ENCODE assay signal across 21 cellular contexts in genomic region chr20:35173576-35174192, GRCh38. TPM values are rescaled to one million over a fixed set of nuclear protein-coding genes. Genes with fewer than 3 reads are reported as not detected.
A peak's percentile ranks its signal among the peaks of the same experiment; 100 is the strongest.
DNase-seq lines count a peak whose midpoint lies in the region; ATAC-seq, FAIRE-seq and TF ChIP-seq lines count a peak whose summit lies in the region.
"Had no signal": no experiment of that assay in that cellular context is flagged by ENCODE, and none has a peak within 500 bp of the region (broad histone marks: within the 10 kb centered on the region; RNA-seq: fewer than 3 reads in every experiment).

No MANE protein-coding gene starts in this region.

- dilution Hi-C loops in endothelial cell of umbilical vein (cut with MboI; ENCODE audit: extremely low pct_ligation_motif_present, low sequenced_read_pairs) = no loop called here

- TF ChIP-seq POLR2A in endothelial cell of umbilical vein (IDR thresholded peaks at IDR 0.05; ENCODE audit: low read depth, low read length) = no peak
- TF ChIP-seq POLR2A in GM12891 (IDR thresholded peaks at IDR 0.05; ENCODE audit: low read depth, low read length) = no peak

- H3K9me3 ChIP-seq in ES-I3 (ENCODE audit: control insufficient read depth, insufficient read depth, low read length) (no peaks in the 10 kb centered on the region), endothelial cell of umbilical vein (replicated peaks; ENCODE audit: control insufficient read depth, insufficient read depth, low read length) (no peaks in the 10 kb centered on the region)
- H3K9me3 ChIP-seq: pancreas, upper lobe of left lung had no signal

- peak overlapping the region; percentile 91 for H3K4me2 ChIP-seq in endothelial cell of umbilical vein (ENCODE audit: insufficient read depth, low read length)

- H3K9ac ChIP-seq in ES-I3 (ENCODE audit: low read depth, low read length) = peak overlapping the region; percentile 5; the same call in 1 of the 2 replicates
- peak overlapping the region; percentile 62 for H3K9ac ChIP-seq in endothelial cell of umbilical vein (replicated peaks; ENCODE audit: extremely low read depth, insufficient read depth, low read length)

- DNase-seq in RWPE1 (ENCODE audit: low spot score) = no peak
- peak; percentile 57 for DNase-seq in endothelial cell of umbilical vein (ENCODE audit: low read depth, low spot score)
- DNase-seq in omental fat pad (ENCODE audit: low spot score) = no peak
- no peak for DNase-seq in GM12891 (ENCODE audit: insufficient read length, low spot score)
- DNase-seq in NCI-H510A (lab: John Stamatoyannopoulos, UW) = no peak
- DNase-seq: activated naive CD4-positive, alpha-beta T cell treated with anti-CD3 and anti-CD28 coated beads for 36 hours; activated T-cell treated with anti-CD3 and anti-CD28 coated beads, Interleukin-2, amount 50 U/mL, for 48 hours; anterior cingulate cortex; caudate nucleus; CD4-positive, alpha-beta memory T cell; dorsolateral prefrontal cortex; midbrain; NCI-H2171 treated with DMSO at 0.1 percent for 48 hours; NCI-H69; pancreas; SHP77; upper lobe of left lung had no signal

- peak overlapping the region; percentile 70 to 93 (median 80) for H3K4me3 ChIP-seq in endothelial cell of umbilical vein (replicated peaks in 1 of 3; ENCODE audit: insufficient read depth in 1 of 3, low read depth in 1 of 3, low read length in 3 of 3)

- POLR2A ChIA-PET in RWPE1 (lab: Yijun Ruan, JAX; ENCODE audit: low non-redundant PET) = no interaction called here
- POLR2A ChIA-PET in endothelial cell of umbilical vein (lab: Charles Lee) = interaction anchor here (0.7 to 1.0 kb wide), 2 partner anchors 26 to 33 kb away, joined by 3 to 7 read pairs; partner anchors contain the start of gene EDEM2

- no peaks in the 10 kb centered on the region for H4K20me1 ChIP-seq in endothelial cell of umbilical vein (replicated peaks; ENCODE audit: control insufficient read depth, extremely low read depth, insufficient read depth, low read length)

- peak overlapping the region; percentile 60 for H3K27ac ChIP-seq in RWPE1
- H3K27ac ChIP-seq in endothelial cell of umbilical vein (ENCODE audit: insufficient read depth, low read depth, low read length) = peak overlapping the region; percentile 31
- H3K27ac ChIP-seq: dorsolateral prefrontal cortex, pancreas, upper lobe of left lung had no signal

- no TSS peak for BruUV-seq in endothelial cell of umbilical vein (replicated peaks; lab: Mats Ljungman, UMichigan)

- H3K36me3 ChIP-seq in ES-I3 (ENCODE audit: insufficient read depth, low read length) = no peaks in the 10 kb centered on the region
- H3K36me3 ChIP-seq in endothelial cell of umbilical vein (ENCODE audit: control insufficient read depth in 2 of 2, extremely low read depth in 1 of 2, insufficient read depth in 2 of 2, low read length in 2 of 2) = peaks cover 13 to 16% of the 10 kb centered on the region in 2 experiments
- H3K36me3 ChIP-seq: pancreas had no signal

- TF ChIP-seq CTCF in RWPE1 (conservative IDR thresholded peaks at IDR 0.05; ENCODE audit: low read depth) (no peak), endothelial cell of umbilical vein (IDR thresholded peaks at IDR 0.05; ENCODE audit: extremely low read depth in 1 of 2, insufficient read depth in 1 of 2, low read depth in 1 of 2, low read length in 2 of 2) (no peak), omental fat pad (IDR thresholded peaks at IDR 0.05) (no peak)

- peak; percentile 35 for ATAC-seq in omental fat pad (ENCODE audit: low FRiP score)
- no peak for ATAC-seq in GM21786 (IDR thresholded peaks at IDR 0.05; ENCODE audit: unreplicated experiment)
- ATAC-seq: HCT116, pancreas, right cardiac atrium had no signal

- no peaks in the 10 kb centered on the region for H3K9me1 ChIP-seq in endothelial cell of umbilical vein (replicated peaks; ENCODE audit: control insufficient read depth, extremely low read depth, insufficient read depth, low read length)

- no peak overlapping the region for H2AFZ ChIP-seq in endothelial cell of umbilical vein (ENCODE audit: low read depth, low read length)

- FAIRE-seq in endothelial cell of umbilical vein (lab: Jason Lieb, UNC) = no peak
- no peak for FAIRE-seq in GM12891 (lab: Jason Lieb, UNC)
- FAIRE-seq: pancreas had no signal

- peaks cover 38% of the 10 kb centered on the region for H3K79me2 ChIP-seq in endothelial cell of umbilical vein (ENCODE audit: control insufficient read depth, insufficient read depth, low read length)

- CTCF ChIA-PET in RWPE1 (lab: Yijun Ruan, JAX) (interaction anchor here (0.6 to 1.0 kb wide), 3 partner anchors 15 to 97 kb away, joined by 3 to 5 read pairs (median 3); no protein-coding TSS in a partner anchor), endothelial cell of umbilical vein (lab: Charles Lee) (interaction anchor here (0.6 to 6.9 kb wide), 6 partner anchors 27 to 709 kb away, joined by 3 to 82 read pairs (median 4); partner anchors contain the start of gene EDEM2)

- intact Hi-C loops in endothelial cell of umbilical vein (cut with micrococcal nuclease) = loop anchor here (5.0 kb wide), 2 partner anchors 36 to 444 kb away; partner anchors contain the start of gene SPAG4

- peaks cover 16% of the 10 kb centered on the region for H3K4me1 ChIP-seq in ES-I3 (ENCODE audit: insufficient read depth, low read length)
- peaks cover 30% of the 10 kb centered on the region for H3K4me1 ChIP-seq in endothelial cell of umbilical vein (ENCODE audit: control insufficient read depth, extremely low read depth, insufficient read depth, low read length)
- H3K4me1 ChIP-seq: pancreas had no signal

- no peaks in the 10 kb centered on the region for H3K27me3 ChIP-seq in endothelial cell of umbilical vein (ENCODE audit: control insufficient read depth in 2 of 2, insufficient read depth in 2 of 2, low read length in 2 of 2)
- H3K27me3 ChIP-seq: pancreas, upper lobe of left lung had no signal

TF ChIP-seq in endothelial cell of umbilical vein, 7 proteins besides CTCF, POLR2A, EP300 and RAD21:
- TF ChIP-seq EZH2 (IDR thresholded peaks at IDR 0.05; ENCODE audit: borderline replicate concordance, low read depth, low read length, severe bottlenecking) = no peak
- no peak for TF ChIP-seq FOS (IDR thresholded peaks at IDR 0.05; ENCODE audit: borderline replicate concordance, insufficient read depth, low read length)
- TF ChIP-seq POLR2AphosphoS5 (IDR thresholded peaks at IDR 0.05; ENCODE audit: insufficient read depth, low read depth, low read length) = peak; percentile 31
- no peak for TF ChIP-seq MAX (IDR thresholded peaks at IDR 0.05; ENCODE audit: insufficient read depth, insufficient read length)

TF ChIP-seq in GM12891, 5 proteins besides CTCF, POLR2A, EP300 and RAD21:
- TF ChIP-seq SPI1 (IDR thresholded peaks at IDR 0.05; ENCODE audit: low read depth, low read length) (no peak), POLR2AphosphoS5 (IDR thresholded peaks at IDR 0.05; ENCODE audit: low read depth, low read length) (no peak), PAX5 (IDR thresholded peaks at IDR 0.05; ENCODE audit: insufficient read depth, low read length, severe bottlenecking) (no peak), TAF1 (IDR thresholded peaks at IDR 0.05; ENCODE audit: low read depth, low read length) (no peak), POU2F2 (IDR thresholded peaks at IDR 0.05; ENCODE audit: low read depth, low read length) (no peak)
TF ChIP-seq in GM12891: peak in this region for 0.

RNA-seq across cellular contexts. Expression of gene PROCR, which starts 1.8 kb away (rescaled TPM):
- 228 and 251 TPM in 2 replicates for total RNA-seq in endothelial cell of umbilical vein
- 376 and 414 TPM in 2 replicates for polyA plus RNA-seq in endothelial cell of umbilical vein
- 280 and 408 TPM in 2 replicates for polyA plus RNA-seq in endothelial cell of umbilical vein (2011; cell fraction: cytosol; rRNA removed)
- 149 and 172 TPM in 2 replicates for polyA plus RNA-seq in endothelial cell of umbilical vein (2011; cell fraction: nucleus; rRNA removed)
- polyA plus RNA-seq in endothelial cell of umbilical vein (2012) = 386 and 422 TPM in 2 replicates
- 229 and 241 TPM in 2 replicates for polyA minus RNA-seq in endothelial cell of umbilical vein
- polyA minus RNA-seq in endothelial cell of umbilical vein (2011; cell fraction: cytosol; rRNA and poly(A)+ RNA removed) = 18.9 TPM
- 92.7 and 104 TPM in 2 replicates for polyA minus RNA-seq in endothelial cell of umbilical vein (2011; cell fraction: nucleus; rRNA and poly(A)+ RNA removed)
- total RNA-seq in omental fat pad = 100 to 1,000 TPM; 124 to 266 (median 151) TPM
- polyA plus RNA-seq in GM12891 (2012; ENCODE audit: low read depth, missing spikeins) = 6.8 TPM

RNA-seq across cellular contexts. Expression of gene EDEM2, which starts 26.5 kb away (rescaled TPM):
- 37.5 and 39.5 TPM in 2 replicates for total RNA-seq in endothelial cell of umbilical vein
- polyA plus RNA-seq in endothelial cell of umbilical vein = 29.1 and 30.1 TPM in 2 replicates
- polyA plus RNA-seq in endothelial cell of umbilical vein (2011; cell fraction: cytosol; rRNA removed) = 33.9 and 35.0 TPM in 2 replicates
- 23.0 and 25.4 TPM in 2 replicates for polyA plus RNA-seq in endothelial cell of umbilical vein (2011; cell fraction: nucleus; rRNA removed)
- polyA plus RNA-seq in endothelial cell of umbilical vein (2012) = 46.6 and 49.7 TPM in 2 replicates
- polyA minus RNA-seq in endothelial cell of umbilical vein = 22.1 and 23.2 TPM in 2 replicates
- 12.5 TPM for polyA minus RNA-seq in endothelial cell of umbilical vein (2011; cell fraction: cytosol; rRNA and poly(A)+ RNA removed)
- 5.7 and 5.9 TPM in 2 replicates for polyA minus RNA-seq in endothelial cell of umbilical vein (2011; cell fraction: nucleus; rRNA and poly(A)+ RNA removed)
- total RNA-seq in omental fat pad = 10 to 100 TPM; 21.1 to 37.4 (median 26.8) TPM
- polyA plus RNA-seq in GM12891 (2012; ENCODE audit: low read depth, missing spikeins) = 12.4 TPM

RNA-seq across cellular contexts. Expression of gene MMP24, which starts 52.8 kb away (rescaled TPM):
- total RNA-seq in endothelial cell of umbilical vein = 0.27 and 0.32 TPM in 2 replicates
- polyA plus RNA-seq in endothelial cell of umbilical vein = 0.48 and 0.54 TPM in 2 replicates
- polyA plus RNA-seq in endothelial cell of umbilical vein (2011; cell fraction: cytosol; rRNA removed) = 0.44 and 0.48 TPM in 2 replicates
- polyA plus RNA-seq in endothelial cell of umbilical vein (2011; cell fraction: nucleus; rRNA removed) = 0.27 and 0.28 TPM in 2 replicates
- 1.5 and 2.5 TPM in 2 replicates for polyA plus RNA-seq in endothelial cell of umbilical vein (2012)
- 0.19 and 0.28 TPM in 2 replicates for polyA minus RNA-seq in endothelial cell of umbilical vein
- polyA minus RNA-seq in endothelial cell of umbilical vein (2011; cell fraction: cytosol; rRNA and poly(A)+ RNA removed) = 0.20 TPM
- 0.10 and 0.24 TPM in 2 replicates for polyA minus RNA-seq in endothelial cell of umbilical vein (2011; cell fraction: nucleus; rRNA and poly(A)+ RNA removed)
- 1 to 10 TPM in 3 of 4 donors, under 1 TPM in 1; 0.16 to 7.2 (median 5.6) TPM for total RNA-seq in omental fat pad
- polyA plus RNA-seq in GM12891 (2012; ENCODE audit: low read depth, missing spikeins) = 0.17 TPM
- total RNA-seq: activated naive CD4-positive, alpha-beta T cell treated with anti-CD3 and anti-CD28 coated beads for 36 hours had no signal
